Comparison of ENCODE assay signal across 27 cellular contexts in genomic region chr7:115078386-115078785, GRCh38.
"Had no signal": no experiment of that assay in that cellular context is flagged by ENCODE, and none has a peak within 500 bp of the region (broad histone marks: within the 10 kb centered on the region; RNA-seq: fewer than 3 reads in every experiment).

No MANE protein-coding gene starts in this region.

- H3K27ac ChIP-seq: coronary artery, epithelial cell of prostate, esophagus squamous epithelium, gastrocnemius medialis, heart right ventricle, left lung, lower lobe of right lung had no signal

- H3K27me3 ChIP-seq: esophagus squamous epithelium, gastrocnemius medialis, heart right ventricle, left lung had no signal

- H3K9me3 Mint-ChIP-seq: effector memory CD8-positive, alpha-beta T cell; naive B cell had no signal

- H3K4me3 Mint-ChIP-seq: effector memory CD8-positive, alpha-beta T cell; endodermal cell; mesothelial cell of epicardium; naive B cell had no signal

- FAIRE-seq: colon, endometrium, islet of Langerhans, keratinocyte had no signal

- H3K9me3 ChIP-seq: esophagus squamous epithelium, gastrocnemius medialis, heart right ventricle, left lung, lower lobe of right lung, mucosa of descending colon had no signal

- H3K4me1 ChIP-seq: esophagus squamous epithelium, gastrocnemius medialis, left lung, lower lobe of right lung had no signal

- H3K4me3 ChIP-seq: coronary artery, esophagus squamous epithelium, gastrocnemius medialis, heart right ventricle, left lung, lower lobe of right lung, mucosa of descending colon had no signal

- H3K36me3 Mint-ChIP-seq: mesothelial cell of epicardium, naive B cell had no signal

- H3K27ac Mint-ChIP-seq: effector memory CD8-positive, alpha-beta T cell; endodermal cell; mesothelial cell of epicardium; naive B cell had no signal

- DNase-seq: effector CD8-positive, alpha-beta T cell; effector memory CD8-positive, alpha-beta T cell; endodermal cell; erythroblast; esophagus squamous epithelium; foreskin fibroblast; foreskin melanocyte; gastrocnemius medialis; glutamatergic neuron; head of caudate nucleus; heart right ventricle; hippocampal formation; left cardiac atrium; left lung; left ventricle myocardium superior; lower lobe of right lung; mesenchymal stem cell; mucosa of descending colon; naive B cell had no signal

- H3K36me3 ChIP-seq: esophagus squamous epithelium, gastrocnemius medialis, heart right ventricle, left lung, lower lobe of right lung had no signal

- ATAC-seq: effector memory CD8-positive, alpha-beta T cell; esophagus mucosa; gastrocnemius medialis; heart right ventricle; left cardiac atrium; left lung; left ventricle myocardium superior; lower lobe of right lung; mucosa of descending colon had no signal

- H3K4me1 Mint-ChIP-seq: naive B cell had no signal
